Comparison of ENCODE assay signal across 1 cellular context in the genomic region with DNA sequence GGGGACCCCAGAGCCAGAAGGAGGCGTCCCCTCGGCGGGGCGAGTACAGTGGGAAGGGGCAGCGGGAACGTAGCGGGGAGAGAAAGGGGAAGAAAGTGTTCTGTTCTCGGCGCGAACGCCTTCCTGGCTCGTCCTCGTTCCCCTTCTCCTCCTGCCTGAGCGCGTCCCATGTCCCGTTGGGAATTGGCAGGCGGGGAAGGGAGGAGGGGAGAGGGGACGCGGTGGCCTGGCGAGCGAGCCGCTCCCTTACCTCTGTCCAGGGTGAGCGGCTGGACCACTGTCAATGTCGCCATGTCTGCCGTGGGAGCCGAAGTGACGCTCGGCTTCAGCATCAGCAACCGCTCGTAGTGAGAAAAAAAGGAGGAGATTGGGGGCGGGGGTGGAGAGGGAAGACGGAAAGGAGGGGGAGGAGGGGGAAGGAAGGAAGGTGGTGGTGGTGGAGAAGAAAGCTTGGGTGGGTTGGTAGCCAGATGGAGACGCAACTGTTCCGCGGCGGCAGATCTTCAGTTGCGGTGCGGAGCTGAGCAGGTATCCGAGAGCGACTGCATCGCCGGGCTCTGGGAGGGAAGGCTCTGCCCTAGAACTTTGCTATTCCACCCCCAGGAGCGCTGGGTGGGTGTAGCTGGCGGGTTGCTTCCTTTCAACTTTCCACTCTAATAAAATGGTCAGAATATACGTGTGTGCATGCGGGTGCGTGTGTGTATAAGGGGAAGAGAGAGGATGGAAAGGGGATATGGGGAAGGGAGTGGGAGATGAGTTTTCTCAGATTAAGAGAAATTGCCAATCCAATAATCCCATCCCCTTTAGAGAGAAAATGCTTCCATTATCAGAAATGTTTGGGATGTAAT.
TF ChIP-seq lines count a peak whose summit lies in the region.

A gene with protein sequence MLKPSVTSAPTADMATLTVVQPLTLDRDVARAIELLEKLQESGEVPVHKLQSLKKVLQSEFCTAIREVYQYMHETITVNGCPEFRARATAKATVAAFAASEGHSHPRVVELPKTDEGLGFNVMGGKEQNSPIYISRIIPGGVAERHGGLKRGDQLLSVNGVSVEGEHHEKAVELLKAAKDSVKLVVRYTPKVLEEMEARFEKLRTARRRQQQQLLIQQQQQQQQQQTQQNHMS (minus strand): TSS at position 544 of the 848 bp plus-strand sequence. CDS start 212 bp downstream, at position 332.

TF ChIP-seq in HepG2, 621 proteins besides CTCF, POLR2A, EP300 and RAD21 (continued from another document):
- TF ChIP-seq, protein P1, sequence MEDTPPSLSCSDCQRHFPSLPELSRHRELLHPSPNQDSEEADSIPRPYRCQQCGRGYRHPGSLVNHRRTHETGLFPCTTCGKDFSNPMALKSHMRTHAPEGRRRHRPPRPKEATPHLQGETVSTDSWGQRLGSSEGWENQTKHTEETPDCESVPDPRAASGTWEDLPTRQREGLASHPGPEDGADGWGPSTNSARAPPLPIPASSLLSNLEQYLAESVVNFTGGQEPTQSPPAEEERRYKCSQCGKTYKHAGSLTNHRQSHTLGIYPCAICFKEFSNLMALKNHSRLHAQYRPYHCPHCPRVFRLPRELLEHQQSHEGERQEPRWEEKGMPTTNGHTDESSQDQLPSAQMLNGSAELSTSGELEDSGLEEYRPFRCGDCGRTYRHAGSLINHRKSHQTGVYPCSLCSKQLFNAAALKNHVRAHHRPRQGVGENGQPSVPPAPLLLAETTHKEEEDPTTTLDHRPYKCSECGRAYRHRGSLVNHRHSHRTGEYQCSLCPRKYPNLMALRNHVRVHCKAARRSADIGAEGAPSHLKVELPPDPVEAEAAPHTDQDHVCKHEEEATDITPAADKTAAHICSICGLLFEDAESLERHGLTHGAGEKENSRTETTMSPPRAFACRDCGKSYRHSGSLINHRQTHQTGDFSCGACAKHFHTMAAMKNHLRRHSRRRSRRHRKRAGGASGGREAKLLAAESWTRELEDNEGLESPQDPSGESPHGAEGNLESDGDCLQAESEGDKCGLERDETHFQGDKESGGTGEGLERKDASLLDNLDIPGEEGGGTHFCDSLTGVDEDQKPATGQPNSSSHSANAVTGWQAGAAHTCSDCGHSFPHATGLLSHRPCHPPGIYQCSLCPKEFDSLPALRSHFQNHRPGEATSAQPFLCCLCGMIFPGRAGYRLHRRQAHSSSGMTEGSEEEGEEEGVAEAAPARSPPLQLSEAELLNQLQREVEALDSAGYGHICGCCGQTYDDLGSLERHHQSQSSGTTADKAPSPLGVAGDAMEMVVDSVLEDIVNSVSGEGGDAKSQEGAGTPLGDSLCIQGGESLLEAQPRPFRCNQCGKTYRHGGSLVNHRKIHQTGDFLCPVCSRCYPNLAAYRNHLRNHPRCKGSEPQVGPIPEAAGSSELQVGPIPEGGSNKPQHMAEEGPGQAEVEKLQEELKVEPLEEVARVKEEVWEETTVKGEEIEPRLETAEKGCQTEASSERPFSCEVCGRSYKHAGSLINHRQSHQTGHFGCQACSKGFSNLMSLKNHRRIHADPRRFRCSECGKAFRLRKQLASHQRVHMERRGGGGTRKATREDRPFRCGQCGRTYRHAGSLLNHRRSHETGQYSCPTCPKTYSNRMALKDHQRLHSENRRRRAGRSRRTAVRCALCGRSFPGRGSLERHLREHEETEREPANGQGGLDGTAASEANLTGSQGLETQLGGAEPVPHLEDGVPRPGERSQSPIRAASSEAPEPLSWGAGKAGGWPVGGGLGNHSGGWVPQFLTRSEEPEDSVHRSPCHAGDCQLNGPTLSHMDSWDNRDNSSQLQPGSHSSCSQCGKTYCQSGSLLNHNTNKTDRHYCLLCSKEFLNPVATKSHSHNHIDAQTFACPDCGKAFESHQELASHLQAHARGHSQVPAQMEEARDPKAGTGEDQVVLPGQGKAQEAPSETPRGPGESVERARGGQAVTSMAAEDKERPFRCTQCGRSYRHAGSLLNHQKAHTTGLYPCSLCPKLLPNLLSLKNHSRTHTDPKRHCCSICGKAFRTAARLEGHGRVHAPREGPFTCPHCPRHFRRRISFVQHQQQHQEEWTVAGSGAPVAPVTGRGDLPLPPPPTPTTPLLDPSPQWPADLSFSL (CRISPR knock-in tag; IDR thresholded peaks at IDR 0.05), result 0 out of 2 replicates have a peak, but pooled peaks have one; percentile 36
- TF ChIP-seq ZNF563 (CRISPR knock-in tag; IDR thresholded peaks at IDR 0.05) (0 out of 2 replicates have a peak, but pooled peaks have one; percentile 6), YY1 (IDR thresholded peaks at IDR 0.05; ENCODE audit: insufficient read depth, insufficient replicate concordance, low read depth, low read length) (peak; percentile 64), KDM2A (CRISPR knock-in tag; IDR thresholded peaks at IDR 0.05; ENCODE audit: borderline replicate concordance, low read depth) (0 out of 2 replicates have a peak, but pooled peaks have one; percentile 3), KMT2B (CRISPR knock-in tag; IDR thresholded peaks at IDR 0.05) (peak; percentile 5), AGO2 (optimal IDR thresholded peaks at IDR 0.05; ENCODE audit: low read depth, low read length) (peak; percentile 91)
- TF ChIP-seq, protein P2, sequence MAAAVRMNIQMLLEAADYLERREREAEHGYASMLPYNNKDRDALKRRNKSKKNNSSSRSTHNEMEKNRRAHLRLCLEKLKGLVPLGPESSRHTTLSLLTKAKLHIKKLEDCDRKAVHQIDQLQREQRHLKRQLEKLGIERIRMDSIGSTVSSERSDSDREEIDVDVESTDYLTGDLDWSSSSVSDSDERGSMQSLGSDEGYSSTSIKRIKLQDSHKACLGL (CRISPR knock-in tag; IDR thresholded peaks at IDR 0.05), result peak; percentile 33; the same call in 1 of the 2 replicates
- TF ChIP-seq, protein P3, sequence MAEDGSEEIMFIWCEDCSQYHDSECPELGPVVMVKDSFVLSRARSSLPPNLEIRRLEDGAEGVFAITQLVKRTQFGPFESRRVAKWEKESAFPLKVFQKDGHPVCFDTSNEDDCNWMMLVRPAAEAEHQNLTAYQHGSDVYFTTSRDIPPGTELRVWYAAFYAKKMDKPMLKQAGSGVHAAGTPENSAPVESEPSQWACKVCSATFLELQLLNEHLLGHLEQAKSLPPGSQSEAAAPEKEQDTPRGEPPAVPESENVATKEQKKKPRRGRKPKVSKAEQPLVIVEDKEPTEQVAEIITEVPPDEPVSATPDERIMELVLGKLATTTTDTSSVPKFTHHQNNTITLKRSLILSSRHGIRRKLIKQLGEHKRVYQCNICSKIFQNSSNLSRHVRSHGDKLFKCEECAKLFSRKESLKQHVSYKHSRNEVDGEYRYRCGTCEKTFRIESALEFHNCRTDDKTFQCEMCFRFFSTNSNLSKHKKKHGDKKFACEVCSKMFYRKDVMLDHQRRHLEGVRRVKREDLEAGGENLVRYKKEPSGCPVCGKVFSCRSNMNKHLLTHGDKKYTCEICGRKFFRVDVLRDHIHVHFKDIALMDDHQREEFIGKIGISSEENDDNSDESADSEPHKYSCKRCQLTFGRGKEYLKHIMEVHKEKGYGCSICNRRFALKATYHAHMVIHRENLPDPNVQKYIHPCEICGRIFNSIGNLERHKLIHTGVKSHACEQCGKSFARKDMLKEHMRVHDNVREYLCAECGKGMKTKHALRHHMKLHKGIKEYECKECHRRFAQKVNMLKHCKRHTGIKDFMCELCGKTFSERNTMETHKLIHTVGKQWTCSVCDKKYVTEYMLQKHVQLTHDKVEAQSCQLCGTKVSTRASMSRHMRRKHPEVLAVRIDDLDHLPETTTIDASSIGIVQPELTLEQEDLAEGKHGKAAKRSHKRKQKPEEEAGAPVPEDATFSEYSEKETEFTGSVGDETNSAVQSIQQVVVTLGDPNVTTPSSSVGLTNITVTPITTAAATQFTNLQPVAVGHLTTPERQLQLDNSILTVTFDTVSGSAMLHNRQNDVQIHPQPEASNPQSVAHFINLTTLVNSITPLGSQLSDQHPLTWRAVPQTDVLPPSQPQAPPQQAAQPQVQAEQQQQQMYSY (CRISPR knock-in tag; IDR thresholded peaks at IDR 0.05), result no peak
